ENCODE assay signal across 9 cellular contexts in genomic region chr15:78758084-78758483, GRCh38. TPM values are rescaled to one million over a fixed set of nuclear protein-coding genes. Genes with fewer than 3 reads are reported as not detected.
A peak's percentile ranks its signal among the peaks of the same experiment; 100 is the strongest.
DNase-seq lines count a peak whose midpoint lies in the region; ATAC-seq and TF ChIP-seq lines count a peak whose summit lies in the region.
"Not testable (repeated sequence)": the region's sequence is repeated elsewhere in the genome, so short reads cannot be mapped to it uniquely, and the experiment has no call there.
"Had no signal": no experiment of that assay in that cellular context is flagged by ENCODE, and none has a peak within 500 bp of the region (broad histone marks: within the 10 kb centered on the region; RNA-seq: fewer than 3 reads in every experiment).

No MANE protein-coding gene starts in this region.

- not testable (repeated sequence) for H4K91ac ChIP-seq in IMR-90 (ENCODE audit: insufficient read depth, low read depth, low read length)

- not testable (repeated sequence) for H3K27ac ChIP-seq in IMR-90 (ENCODE audit: insufficient read depth, low read length); lower lobe of right lung
- peak overlapping the region; percentile 93 for H3K27ac ChIP-seq in OCI-LY3 (ENCODE audit: low read length)
- peak overlapping the region; percentile 75 to 83 for H3K27ac ChIP-seq in tibial artery

- not testable (repeated sequence) for TF ChIP-seq RAD21 in IMR-90 (IDR thresholded peaks at IDR 0.05; ENCODE audit: low read length)

- dilution Hi-C loops in IMR-90 (cut with HindIII; ENCODE audit: low sequenced_read_pairs, unreplicated experiment), result not testable (repeated sequence)

- H3K27ac Mint-ChIP-seq in activated B cell treated with CpG ODN at 0.5 μM for 24 hours, result peak overlapping the region; percentile 98
- not testable (repeated sequence) for H3K27ac Mint-ChIP-seq in natural killer cell treated with Interleukin-12 subunit alpha and Interleukin-12 subunit beta and Interleukin-15 and Interleukin-18, amount 100 ng/mL, for 72 hours

- H3K27me3 Mint-ChIP-seq in activated B cell treated with CpG ODN at 0.5 μM for 24 hours; natural killer cell treated with Interleukin-12 subunit alpha and Interleukin-12 subunit beta and Interleukin-15 and Interleukin-18, amount 100 ng/mL, for 72 hours: not testable (repeated sequence)

- not testable (repeated sequence) for H3K14ac ChIP-seq in IMR-90 (replicated peaks; ENCODE audit: low read depth, low read length)

- H3K4me3 ChIP-seq in IMR-90 (ENCODE audit: insufficient read depth, low read depth, low read length); OCI-LY3 (ENCODE audit: low read length); lower lobe of right lung; tibial artery: not testable (repeated sequence)

- not testable (repeated sequence) for H3K36me3 ChIP-seq in IMR-90 (ENCODE audit: control insufficient read depth, insufficient read depth, low read length); OCI-LY3 (replicated peaks; ENCODE audit: low read depth, low read length); lower lobe of right lung; tibial artery

- not testable (repeated sequence) for H3K4ac ChIP-seq in IMR-90 (ENCODE audit: low read depth, low read length)

- not testable (repeated sequence) for H4K5ac ChIP-seq in IMR-90 (ENCODE audit: low read depth, low read length)

- peaks cover 65% of the 10 kb centered on the region for H3K4me1 Mint-ChIP-seq in activated B cell treated with CpG ODN at 0.5 μM for 24 hours
- H3K4me1 Mint-ChIP-seq in natural killer cell treated with Interleukin-12 subunit alpha and Interleukin-12 subunit beta and Interleukin-15 and Interleukin-18, amount 100 ng/mL, for 72 hours (ENCODE audit: low read depth in 2 of 2), result peaks cover 9 to 18% of the 10 kb centered on the region in 2 donors

- H3K23ac ChIP-seq in IMR-90 (ENCODE audit: low read depth, low read length), result not testable (repeated sequence)

- H3K79me2 ChIP-seq in OCI-LY3 (ENCODE audit: low read length), result not testable (repeated sequence)

- not testable (repeated sequence) for H3K79me1 ChIP-seq in IMR-90 (ENCODE audit: low read depth in 1 of 2, low read length in 2 of 2)

- POLR2A ChIA-PET in IMR-90 (lab: Charles Lee; ENCODE audit: unreplicated experiment), result not testable (repeated sequence)
- POLR2A ChIA-PET in activated B cell treated with CpG ODN at 0.5 μM for 24 hours (lab: Charles Lee), result interaction anchor here (0.5 to 3.3 kb wide), 5 partner anchors 29 to 610 kb away, joined by 6 to 46 read pairs (median 10); partner anchors contain the start of genes ADAMTS7, CTSH and MORF4L1

- H3K36me3 Mint-ChIP-seq in activated B cell treated with CpG ODN at 0.5 μM for 24 hours (ENCODE audit: low read depth); natural killer cell treated with Interleukin-12 subunit alpha and Interleukin-12 subunit beta and Interleukin-15 and Interleukin-18, amount 100 ng/mL, for 72 hours: not testable (repeated sequence)

- not testable (repeated sequence) for ATAC-seq in IMR-90 (ENCODE audit: low read depth); activated B cell treated with CpG ODN at 0.5 μM for 24 hours (ENCODE audit: low read depth); Right ventricle myocardium superior (ENCODE audit: poor library complexity); lower lobe of right lung; natural killer cell treated with Interleukin-12 subunit alpha and Interleukin-12 subunit beta and Interleukin-15 and Interleukin-18, amount 100 ng/mL, for 72 hours; sciatic nerve

- intact Hi-C loops in IMR-90 (cut with micrococcal nuclease); lower lobe of right lung (cut with DNase I); sciatic nerve (cut with DNase I): not testable (repeated sequence)
- intact Hi-C loops in activated B cell treated with CpG ODN at 0.5 μM for 24 hours (cut with micrococcal nuclease) (loop anchor here (5.0 kb wide), 2 partner anchors 424 to 1571 kb away; no protein-coding TSS in a partner anchor), Right ventricle myocardium superior (cut with DNase I) (loop anchor here (5.0 kb wide), 1 partner anchor 49 kb away; no protein-coding TSS in a partner anchor), tibial artery (cut with DNase I; ENCODE audit: low total_unique reads) (loop anchor here (10.0 kb wide), 1 partner anchor 117 kb away; the partner anchor contains the start of gene MORF4L1)

- DNase-seq in IMR-90, activated B cell treated with CpG ODN at 0.5 μM for 24 hours, tibial artery: not testable (repeated sequence)
- DNase-seq in Right ventricle myocardium superior, result peak; percentile 16
- peak; percentile 10 for DNase-seq in lower lobe of right lung
- peak; percentile 53 for DNase-seq in natural killer cell treated with Interleukin-12 subunit alpha and Interleukin-12 subunit beta and Interleukin-15 and Interleukin-18, amount 100 ng/mL, for 72 hours (ENCODE audit: low spot score)
- peak; percentile 30 for DNase-seq in sciatic nerve (ENCODE audit: low spot score)

- H3K9ac ChIP-seq in IMR-90 (ENCODE audit: low read depth, low read length), result not testable (repeated sequence)
- peak overlapping the region; percentile 65; the same call in 1 of the 2 replicates for H3K9ac ChIP-seq in OCI-LY3 (ENCODE audit: low read length)

- no CpG with 5 or more reads among the region's 8 CpGs for WGBS in IMR-90 (ENCODE audit: extremely low coverage in 2 of 2, insufficient read length in 1 of 2), 2 experiments

- not testable (repeated sequence) for BruUV-seq in IMR-90 (replicated peaks; lab: Mats Ljungman, UMichigan)

- not testable (repeated sequence) for H2BK120ac ChIP-seq in IMR-90 (ENCODE audit: low read depth, low read length)

- not testable (repeated sequence) for H3K18ac ChIP-seq in IMR-90 (ENCODE audit: low read depth, low read length)

- not testable (repeated sequence) for H2BK15ac ChIP-seq in IMR-90 (ENCODE audit: low read depth, low read length)

- not testable (repeated sequence) for TF ChIP-seq CTCF in IMR-90 (conservative IDR thresholded peaks at IDR 0.05; ENCODE audit: low read depth, low read length); OCI-LY3 (IDR thresholded peaks at IDR 0.05; ENCODE audit: low read depth, low read length); activated B cell treated with CpG ODN at 0.5 μM for 24 hours (IDR thresholded peaks at IDR 0.05); lower lobe of right lung (IDR thresholded peaks at IDR 0.05); tibial artery (IDR thresholded peaks at IDR 0.05)

- in situ Hi-C loops in IMR-90 (cut with MboI; ENCODE audit: low sequenced_read_pairs), result not testable (repeated sequence)

- not testable (repeated sequence) for TF ChIP-seq POLR2A in IMR-90 (IDR thresholded peaks at IDR 0.05; ENCODE audit: low read depth, low read length)

- CTCF ChIA-PET in IMR-90 (lab: Yijun Ruan, JAX), result not testable (repeated sequence)
- CTCF ChIA-PET in activated B cell treated with CpG ODN at 0.5 μM for 24 hours (lab: Charles Lee), result interaction anchor here (1.5 kb wide), 1 partner anchor 115 kb away, joined by 6 read pairs; the partner anchor contains the start of gene MORF4L1

- H3K4me2 ChIP-seq in IMR-90 (ENCODE audit: low read depth, low read length), result not testable (repeated sequence)
- peak overlapping the region; percentile 89 for H3K4me2 ChIP-seq in OCI-LY3 (ENCODE audit: low read length)

- H3K9me1 ChIP-seq in IMR-90 (ENCODE audit: insufficient read depth, low read length), result not testable (repeated sequence)

- not testable (repeated sequence) for H2AFZ ChIP-seq in IMR-90 (replicated peaks; ENCODE audit: low read length, poor library complexity); OCI-LY3 (ENCODE audit: low read depth, low read length)

- 0 out of 2 replicates have a peak overlapping the region, but pooled peaks have one; percentile 14 for H2BK20ac ChIP-seq in IMR-90 (ENCODE audit: low read depth, low read length)

- H3K4me1 ChIP-seq in IMR-90 (ENCODE audit: control insufficient read depth, insufficient read depth, low read length) (peaks cover 18% of the 10 kb centered on the region), OCI-LY3 (ENCODE audit: low read length) (peaks cover 76% of the 10 kb centered on the region), lower lobe of right lung (peaks cover 28% of the 10 kb centered on the region), tibial artery (peaks cover 0 to 43% (median 23%) of the 10 kb centered on the region in 4 donors)

- not testable (repeated sequence) for H3K9me3 Mint-ChIP-seq in activated B cell treated with CpG ODN at 0.5 μM for 24 hours; natural killer cell treated with Interleukin-12 subunit alpha and Interleukin-12 subunit beta and Interleukin-15 and Interleukin-18, amount 100 ng/mL, for 72 hours

- H2AK9ac ChIP-seq in IMR-90 (replicated peaks; ENCODE audit: low read depth, low read length, poor library complexity), result not testable (repeated sequence)

- not testable (repeated sequence) for H2AK5ac ChIP-seq in IMR-90 (ENCODE audit: low read depth, low read length)

- H3K9me3 ChIP-seq in IMR-90 (ENCODE audit: control insufficient read depth, insufficient read depth, low read length); OCI-LY3 (ENCODE audit: insufficient read depth, low read length); lower lobe of right lung; tibial artery: not testable (repeated sequence)

- peak overlapping the region; percentile 32 for H3K4me3 Mint-ChIP-seq in activated B cell treated with CpG ODN at 0.5 μM for 24 hours
- H3K4me3 Mint-ChIP-seq in natural killer cell treated with Interleukin-12 subunit alpha and Interleukin-12 subunit beta and Interleukin-15 and Interleukin-18, amount 100 ng/mL, for 72 hours, result not testable (repeated sequence)

- not testable (repeated sequence) for H3K27me3 ChIP-seq in IMR-90 (ENCODE audit: control insufficient read depth, insufficient read depth, low read length); OCI-LY3 (ENCODE audit: low read depth, low read length); lower lobe of right lung (ENCODE audit: low read depth); tibial artery

- H3K56ac ChIP-seq in IMR-90 (ENCODE audit: extremely low read depth, insufficient read depth, low read length), result not testable (repeated sequence)

- not testable (repeated sequence) for H4K8ac ChIP-seq in IMR-90 (ENCODE audit: low read depth in 2 of 2, low read length in 2 of 2)

- not testable (repeated sequence) for H4K20me1 ChIP-seq in IMR-90 (ENCODE audit: insufficient read depth, low read length); OCI-LY3 (ENCODE audit: insufficient read depth, low read length)

- H2BK5ac ChIP-seq in IMR-90 (ENCODE audit: low read depth, low read length, poor library complexity, severe bottlenecking), result not testable (repeated sequence)

RNA-seq across cellular contexts. Expression of gene ADAMTS7, which starts 53.2 kb away (rescaled TPM):
- total RNA-seq in IMR-90 (2012; rRNA removed) (0.83 and 1.4 TPM in 2 replicates), activated B cell treated with CpG ODN at 0.5 μM for 24 hours (12.0 and 14.1 TPM in 2 replicates), Right ventricle myocardium superior (31.0 TPM), lower lobe of right lung (5.3 TPM), sciatic nerve (16.6 TPM)
- polyA plus RNA-seq in IMR-90 (2012; rRNA removed), result 12.6 and 13.2 TPM in 2 replicates
- 10.8 and 17.1 TPM in 2 replicates for polyA plus RNA-seq in IMR-90 (2012; cell fraction: cytosol; rRNA removed)
- polyA plus RNA-seq in IMR-90 (2012; cell fraction: nucleus; rRNA removed; ENCODE audit: low replicate concordance), result 42.6 and 102 TPM in 2 replicates
- total RNA-seq in natural killer cell treated with Interleukin-12 subunit alpha and Interleukin-12 subunit beta and Interleukin-15 and Interleukin-18, amount 100 ng/mL, for 72 hours, result under 1 TPM; 0.19 to 0.20 TPM
- total RNA-seq: CD4-positive, CD25-positive, alpha-beta regulatory T cell had no signal
- polyA plus RNA-seq: CD4-positive, CD25-positive, alpha-beta regulatory T cell had no signal
